Comparison of ENCODE assay signal across 7 cellular contexts in genomic region chr6:169098651-169099050, GRCh38.
DNase-seq lines count a peak whose midpoint lies in the region; ATAC-seq, FAIRE-seq and TF ChIP-seq lines count a peak whose summit lies in the region.
"Not testable (repeated sequence)": the region's sequence is repeated elsewhere in the genome, so short reads cannot be mapped to it uniquely, and the experiment has no call there.

No MANE protein-coding gene starts in this region.

- H3K9me3 ChIP-seq in IMR-90 (ENCODE audit: control insufficient read depth, insufficient read depth, low read length); MG63; astrocyte (ENCODE audit: insufficient read depth, low read depth, low read length); H1 (ENCODE audit: insufficient read depth in 2 of 2, low read depth in 1 of 2, low read length in 1 of 2): not testable (repeated sequence)

- POLR2A ChIA-PET in IMR-90 (lab: Charles Lee; ENCODE audit: unreplicated experiment); H1 (lab: Charles Lee; ENCODE audit: partially characterized antibody): not testable (repeated sequence)

- H3K27me3 Mint-ChIP-seq in astrocyte (ENCODE audit: low read depth, unreplicated experiment); osteocyte (ENCODE audit: unreplicated experiment): not testable (repeated sequence)

- H3K36me3 ChIP-seq in IMR-90 (ENCODE audit: control insufficient read depth, insufficient read depth, low read length); MG63; astrocyte (ENCODE audit: insufficient read depth, low read length); H1 (ENCODE audit: control insufficient read depth in 2 of 4, insufficient read depth in 4 of 4, low read length in 3 of 4): not testable (repeated sequence)

- H2BK120ac ChIP-seq in IMR-90 (ENCODE audit: low read depth, low read length) = peak overlapping the region; percentile 83
- not testable (repeated sequence) for H2BK120ac ChIP-seq in H1 (replicated peaks; ENCODE audit: low read depth, low read length)

- H3K4me3 Mint-ChIP-seq in astrocyte (ENCODE audit: unreplicated experiment) = not testable (repeated sequence)
- H3K4me3 Mint-ChIP-seq in osteocyte (ENCODE audit: unreplicated experiment) = peak overlapping the region; percentile 62

- H2AK9ac ChIP-seq in IMR-90 (replicated peaks; ENCODE audit: low read depth, low read length, poor library complexity) = not testable (repeated sequence)

- not testable (repeated sequence) for H2AFZ ChIP-seq in IMR-90 (replicated peaks; ENCODE audit: low read length, poor library complexity); astrocyte (ENCODE audit: low read depth, low read length); H1 (ENCODE audit: low read length)

- peak overlapping the region; percentile 77 for H2AK5ac ChIP-seq in IMR-90 (ENCODE audit: low read depth, low read length)
- not testable (repeated sequence) for H2AK5ac ChIP-seq in H1 (ENCODE audit: low read depth, low read length)

- CTCF ChIA-PET in IMR-90 (lab: Yijun Ruan, JAX) = not testable (repeated sequence)
- CTCF ChIA-PET in H1 (lab: Charles Lee; ENCODE audit: partially characterized antibody) = interaction anchor here (0.8 to 1.1 kb wide), 3 partner anchors 11 to 82 kb away, joined by 3 to 4 read pairs (median 3); no protein-coding TSS in a partner anchor

- H2BK12ac ChIP-seq in H1 (ENCODE audit: low read depth, low read length) = peak overlapping the region; percentile 60; the same call in 1 of the 2 replicates

- not testable (repeated sequence) for H3K56ac ChIP-seq in IMR-90 (ENCODE audit: extremely low read depth, insufficient read depth, low read length); H1 (replicated peaks; ENCODE audit: insufficient read length, low read depth, low read length)

- H4K8ac ChIP-seq in IMR-90 (ENCODE audit: low read depth in 2 of 2, low read length in 2 of 2); H1 (ENCODE audit: extremely low read depth, insufficient read depth, low read length): not testable (repeated sequence)

- WGBS in IMR-90 (ENCODE audit: extremely low coverage in 2 of 2, insufficient read length in 1 of 2), 2 experiments = no CpG with 5 or more reads among the region's 2 CpGs
- 100% methylated on average over 2 of the region's 2 CpGs; no CpG with 5 or more reads in 1 of the 2 experiments for WGBS in H1 (ENCODE audit: extremely low coverage in 1 of 2, insufficient coverage in 1 of 2, insufficient read length in 1 of 2, insufficient replicate concordance in 2 of 2, low coverage in 1 of 2, low lambda C conversion rate in 2 of 2, missing lambda C conversion rate in 1 of 2), 2 experiments

- H2BK15ac ChIP-seq in IMR-90 (ENCODE audit: low read depth, low read length) = 0 out of 3 replicates have a peak overlapping the region, but pooled peaks have one; percentile 84
- peak overlapping the region; percentile 29; the same call in 1 of the 2 replicates for H2BK15ac ChIP-seq in H1 (ENCODE audit: low read length)

- dilution Hi-C loops in IMR-90 (cut with HindIII; ENCODE audit: low sequenced_read_pairs, unreplicated experiment) = not testable (repeated sequence)

- H3K18ac ChIP-seq in IMR-90 (ENCODE audit: low read depth, low read length) = peak overlapping the region; percentile 0
- H3K18ac ChIP-seq in H1 (ENCODE audit: extremely low read depth, low read length) = not testable (repeated sequence)

- peak overlapping the region; percentile 47 for H2BK5ac ChIP-seq in IMR-90 (ENCODE audit: low read depth, low read length, poor library complexity, severe bottlenecking)
- H2BK5ac ChIP-seq in H1 (ENCODE audit: low read depth, low read length) = not testable (repeated sequence)

- in situ Hi-C loops in IMR-90 (cut with MboI; ENCODE audit: low sequenced_read_pairs) = not testable (repeated sequence)

- intact Hi-C loops in IMR-90 (cut with micrococcal nuclease) = not testable (repeated sequence)

- FAIRE-seq in astrocyte (lab: Jason Lieb, UNC); H1 (lab: Jason Lieb, UNC): not testable (repeated sequence)

- TF ChIP-seq EP300 in H1 (IDR thresholded peaks at IDR 0.05; ENCODE audit: borderline replicate concordance in 1 of 2, low read depth in 2 of 2, low read length in 2 of 2) = not testable (repeated sequence)

- not testable (repeated sequence) for H3K79me1 ChIP-seq in IMR-90 (ENCODE audit: low read depth in 1 of 2, low read length in 2 of 2); H1 (ENCODE audit: low read depth, low read length)

- not testable (repeated sequence) for H3K27me3 ChIP-seq in IMR-90 (ENCODE audit: control insufficient read depth, insufficient read depth, low read length); MG63; astrocyte (ENCODE audit: insufficient read depth, low read length); H1 (replicated peaks in 1 of 4; ENCODE audit: control insufficient read depth in 3 of 4, extremely low read depth in 1 of 4, insufficient read depth in 3 of 4, low read length in 3 of 4)

- TF ChIP-seq POLR2A in IMR-90 (IDR thresholded peaks at IDR 0.05; ENCODE audit: low read depth, low read length); H1 (IDR thresholded peaks at IDR 0.05; ENCODE audit: control extremely low read depth in 1 of 2, low read depth in 2 of 2, low read length in 2 of 2): not testable (repeated sequence)

- H3K27ac ChIP-seq in IMR-90 (ENCODE audit: insufficient read depth, low read length); H1 (ENCODE audit: low read depth, low read length): not testable (repeated sequence)
- peak overlapping the region; percentile 85 for H3K27ac ChIP-seq in astrocyte (ENCODE audit: low read depth, low read length)

- ATAC-seq in IMR-90 (ENCODE audit: low read depth) = not testable (repeated sequence)

- H3K23me2 ChIP-seq in H1 (ENCODE audit: low read depth, low read length) = not testable (repeated sequence)

- H3K4me1 ChIP-seq in IMR-90 (ENCODE audit: control insufficient read depth, insufficient read depth, low read length) (peaks cover 16% of the 10 kb centered on the region), astrocyte (ENCODE audit: insufficient read depth, low read length) (peaks cover 30% of the 10 kb centered on the region)
- H3K4me1 ChIP-seq in H1 (replicated peaks in 1 of 4; ENCODE audit: control insufficient read depth in 3 of 4, insufficient read depth in 4 of 4, low read length in 3 of 4) = not testable (repeated sequence)

- not testable (repeated sequence) for H3K9ac ChIP-seq in IMR-90 (ENCODE audit: low read depth, low read length); astrocyte (ENCODE audit: low read length); H1 (replicated peaks in 1 of 4; ENCODE audit: extremely low read depth in 1 of 4, low read depth in 3 of 4, low read length in 3 of 4)

- H2BK20ac ChIP-seq in IMR-90 (ENCODE audit: low read depth, low read length) = peak overlapping the region; percentile 26; the same call in 1 of the 2 replicates
- H2BK20ac ChIP-seq in H1 (ENCODE audit: low read length) = not testable (repeated sequence)

- not testable (repeated sequence) for H3K36me3 Mint-ChIP-seq in astrocyte (ENCODE audit: low read depth, unreplicated experiment); osteocyte (ENCODE audit: unreplicated experiment)

- not testable (repeated sequence) for H3K4me2 ChIP-seq in IMR-90 (ENCODE audit: low read depth, low read length); H1 (ENCODE audit: insufficient read depth in 1 of 2, low read depth in 2 of 2, low read length in 2 of 2)
- H3K4me2 ChIP-seq in astrocyte (ENCODE audit: low read length) = peak overlapping the region; percentile 4

- H3K23ac ChIP-seq in IMR-90 (ENCODE audit: low read depth, low read length); H1 (ENCODE audit: insufficient read length): not testable (repeated sequence)

- not testable (repeated sequence) for BruUV-seq in IMR-90 (replicated peaks; lab: Mats Ljungman, UMichigan)

- H3K79me2 ChIP-seq in astrocyte (ENCODE audit: insufficient read depth, low read length); H1 (ENCODE audit: control insufficient read depth in 1 of 2, insufficient read depth in 2 of 2, low read length in 2 of 2): not testable (repeated sequence)

- not testable (repeated sequence) for H4K20me1 ChIP-seq in IMR-90 (ENCODE audit: insufficient read depth, low read length); astrocyte (ENCODE audit: insufficient read depth, low read length); H1 (replicated peaks in 1 of 2; ENCODE audit: control insufficient read depth in 1 of 2, insufficient read depth in 2 of 2, low read length in 2 of 2)

- H3K9me1 ChIP-seq in IMR-90 (ENCODE audit: insufficient read depth, low read length) = not testable (repeated sequence)

- not testable (repeated sequence) for H3K27ac Mint-ChIP-seq in astrocyte (ENCODE audit: unreplicated experiment)
- H3K27ac Mint-ChIP-seq in osteocyte (ENCODE audit: unreplicated experiment) = peak overlapping the region; percentile 98

- not testable (repeated sequence) for DNase-seq in IMR-90; H1 (ENCODE audit: low read depth in 1 of 2, low spot score in 2 of 2); osteocyte (ENCODE audit: extremely low spot score, unreplicated experiment)
- DNase-seq in MG63 = peak; percentile 17
- peak; percentile 37 for DNase-seq in astrocyte (ENCODE audit: low read depth)
- DNase-seq in myocyte (ENCODE audit: low read depth) = peak; percentile 74
- DNase-seq in retina = peak; percentile 43

- not testable (repeated sequence) for H3K14ac ChIP-seq in IMR-90 (replicated peaks; ENCODE audit: low read depth, low read length); H1 (ENCODE audit: insufficient read length)

- H3K4me1 Mint-ChIP-seq in astrocyte (ENCODE audit: low read depth, unreplicated experiment) (peaks cover 26% of the 10 kb centered on the region), osteocyte (ENCODE audit: unreplicated experiment) (peaks cover 70% of the 10 kb centered on the region)

- not testable (repeated sequence) for TF ChIP-seq RAD21 in IMR-90 (IDR thresholded peaks at IDR 0.05; ENCODE audit: low read length); H1 (IDR thresholded peaks at IDR 0.05 in 1 of 2, conservative IDR thresholded peaks at IDR 0.05 in 1 of 2; ENCODE audit: low read depth in 2 of 2, low read length in 2 of 2)

- H4K91ac ChIP-seq in IMR-90 (ENCODE audit: insufficient read depth, low read depth, low read length); H1 (replicated peaks; ENCODE audit: insufficient read length, low read length): not testable (repeated sequence)

- peak overlapping the region; percentile 76; the same call in 1 of the 2 replicates for H3K4ac ChIP-seq in IMR-90 (ENCODE audit: low read depth, low read length)
- not testable (repeated sequence) for H3K4ac ChIP-seq in H1 (replicated peaks; ENCODE audit: insufficient read length, low read depth, low read length)

- not testable (repeated sequence) for TF ChIP-seq CTCF in IMR-90 (conservative IDR thresholded peaks at IDR 0.05; ENCODE audit: low read depth, low read length); astrocyte (IDR thresholded peaks at IDR 0.05; ENCODE audit: insufficient read depth, low read depth, low read length); H1 (IDR thresholded peaks at IDR 0.05; ENCODE audit: control extremely low read depth in 1 of 3, insufficient read depth in 1 of 3, low read depth in 1 of 3, low read length in 3 of 3); osteocyte (IDR thresholded peaks at IDR 0.05)

- H3K9me3 Mint-ChIP-seq in astrocyte (ENCODE audit: unreplicated experiment); osteocyte (ENCODE audit: unreplicated experiment): not testable (repeated sequence)

- H4K5ac ChIP-seq in IMR-90 (ENCODE audit: low read depth, low read length) = peak overlapping the region; percentile 3
- not testable (repeated sequence) for H4K5ac ChIP-seq in H1 (ENCODE audit: insufficient read length, low read depth, low read length)

- H3K4me3 ChIP-seq in IMR-90 (ENCODE audit: insufficient read depth, low read depth, low read length); MG63; astrocyte (ENCODE audit: insufficient read depth, low read depth, low read length); H1 (ENCODE audit: extremely low read depth in 1 of 4, insufficient read depth in 2 of 4, low read depth in 3 of 4, low read length in 4 of 4): not testable (repeated sequence)
